Comparison of ENCODE assay signal across 2 cellular contexts in genomic region chr4:87152310-87153061, GRCh38.
TF ChIP-seq lines count a peak whose summit lies in the region.

No MANE protein-coding gene starts in this region.

TF ChIP-seq in GM23338, 12 proteins besides CTCF, POLR2A, EP300 and RAD21 (continued from another document):
- no peak for TF ChIP-seq CREB1 (CRISPR knock-in tag; IDR thresholded peaks at IDR 0.05; ENCODE audit: low read depth)

TF ChIP-seq in K562, 482 proteins besides CTCF, POLR2A, EP300 and RAD21 (continued from another document):
- TF ChIP-seq ZNF121 (CRISPR knock-in tag; conservative IDR thresholded peaks at IDR 0.05), result 0 out of 2 replicates have a peak, but pooled peaks have one; percentile 10
